8 cellular contexts compared by ENCODE assay signal in the genomic region with DNA sequence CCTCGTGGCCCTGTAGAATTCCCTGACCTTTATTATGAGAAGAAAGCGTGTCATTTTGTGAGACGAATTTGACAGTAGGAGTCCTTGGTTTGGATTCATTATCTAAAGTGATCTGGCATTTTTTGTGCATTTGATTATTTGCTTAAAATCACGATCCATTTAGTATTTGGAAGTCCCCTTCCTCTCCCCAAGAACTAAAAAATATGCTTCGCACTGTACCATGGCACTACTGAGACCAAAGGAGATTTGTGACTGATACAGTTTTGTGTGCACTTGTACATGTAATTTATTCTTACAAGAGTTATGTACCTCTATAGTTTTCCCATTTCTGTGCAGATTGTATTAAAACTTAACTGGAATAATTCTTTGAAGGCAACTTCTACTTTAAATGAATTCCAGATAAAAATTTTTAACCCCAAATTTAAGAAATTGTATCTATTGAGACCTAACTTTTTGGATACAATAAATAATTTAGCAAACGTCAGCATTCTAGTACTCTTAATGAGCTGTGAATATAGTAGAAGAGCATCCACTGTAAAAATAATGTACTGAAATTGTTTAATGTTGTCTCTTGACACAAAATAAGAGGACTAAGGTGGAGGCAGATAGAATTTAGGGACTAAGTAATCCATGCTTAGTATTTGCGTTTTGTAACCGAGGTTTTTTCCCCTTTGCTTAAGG. TPM values are rescaled to one million over a fixed set of nuclear protein-coding genes. Genes with fewer than 3 reads are reported as not detected.
DNase-seq lines count a peak whose midpoint lies in the region; ATAC-seq, FAIRE-seq and TF ChIP-seq lines count a peak whose summit lies in the region.

No MANE protein-coding gene starts in this region.

- peaks cover 45% of the 10 kb centered on the region for H3K4me1 Mint-ChIP-seq in activated T-cell treated with anti-CD3 and anti-CD28 coated beads, Interleukin-2, amount 50 U/mL, for 72 hours (ENCODE audit: low read depth)
- H3K4me1 Mint-ChIP-seq in activated naive CD8-positive, alpha-beta T cell treated with anti-CD3 and anti-CD28 coated beads, Interleukin-2, amount 10 ng/mL, durations not matched to agents 7 days and 5 days = peaks cover 28% of the 10 kb centered on the region

- peak overlapping the region; percentile 87 for H3K9ac ChIP-seq in HepG2 (ENCODE audit: insufficient read depth, low read depth, low read length)

- H3K27ac Mint-ChIP-seq in activated T-cell treated with anti-CD3 and anti-CD28 coated beads, Interleukin-2, amount 50 U/mL, for 72 hours = peak overlapping the region; percentile 97
- H3K27ac Mint-ChIP-seq in activated naive CD8-positive, alpha-beta T cell treated with anti-CD3 and anti-CD28 coated beads, Interleukin-2, amount 10 ng/mL, durations not matched to agents 7 days and 5 days = peak overlapping the region; percentile 89

- peak overlapping the region; percentile 92 to 99 for H3K4me3 Mint-ChIP-seq in activated T-cell treated with anti-CD3 and anti-CD28 coated beads, Interleukin-2, amount 50 U/mL, for 72 hours
- H3K4me3 Mint-ChIP-seq in activated naive CD8-positive, alpha-beta T cell treated with anti-CD3 and anti-CD28 coated beads, Interleukin-2, amount 10 ng/mL, durations not matched to agents 7 days and 5 days = peak overlapping the region; percentile 95

- H3K9me3 Mint-ChIP-seq in activated T-cell treated with anti-CD3 and anti-CD28 coated beads, Interleukin-2, amount 50 U/mL, for 72 hours = no peaks in the 10 kb centered on the region
- H3K9me3 Mint-ChIP-seq in activated naive CD8-positive, alpha-beta T cell treated with anti-CD3 and anti-CD28 coated beads, Interleukin-2, amount 10 ng/mL, durations not matched to agents 7 days and 5 days = no peaks in the 10 kb centered on the region

- no peak for ATAC-seq in activated T-cell treated with anti-CD3 and anti-CD28 coated beads, Interleukin-2, amount 50 U/mL, for 72 hours (replicated peaks in 1 of 2)
- no peak for ATAC-seq in activated naive CD8-positive, alpha-beta T cell treated with anti-CD3 and anti-CD28 coated beads, Interleukin-2, amount 10 ng/mL, durations not matched to agents 7 days and 5 days (ENCODE audit: low read depth)
- ATAC-seq in HepG2 (no peak), GM19395 (IDR thresholded peaks at IDR 0.05; ENCODE audit: unreplicated experiment) (no peak)

- in situ Hi-C loops in HepG2 (cut with HindIII; ENCODE audit: extremely low pct_ligation_motif_present, low pct_unique_long_range_greater_than_20kb) (no loop called here), transverse colon (cut with MboI; ENCODE audit: low pct_ligation_motif_present in 1 of 4, low pct_unique_long_range_greater_than_20kb in 1 of 4, low sequenced_read_pairs in 3 of 4) (no loop called here)

- no peak for TF ChIP-seq RAD21 in HepG2 (CRISPR knock-in tag; IDR thresholded peaks at IDR 0.05)

- CTCF ChIA-PET in HepG2 (lab: Yijun Ruan, JAX; ENCODE audit: low intra/inter-chr PET ratio, low total read pairs) = no interaction called here

- POLR2A ChIA-PET in activated naive CD8-positive, alpha-beta T cell treated with anti-CD3 and anti-CD28 coated beads, Interleukin-2, amount 10 ng/mL, durations not matched to agents 7 days and 5 days (lab: Charles Lee) = no interaction called here
- POLR2A ChIA-PET in HepG2 (lab: Yijun Ruan, JAX) = no interaction called here

- H3K36me3 ChIP-seq in HepG2 (replicated peaks in 1 of 2; ENCODE audit: control insufficient read depth in 1 of 2, insufficient read depth in 2 of 2, low read length in 2 of 2) (peaks cover 0 to 4% of the 10 kb centered on the region in 2 experiments; a peak in 1 of 5 replicates), transverse colon (no peaks in the 10 kb centered on the region)

- H3K27me3 Mint-ChIP-seq in activated T-cell treated with anti-CD3 and anti-CD28 coated beads, Interleukin-2, amount 50 U/mL, for 72 hours (ENCODE audit: low read depth) = no peaks in the 10 kb centered on the region
- H3K27me3 Mint-ChIP-seq in activated naive CD8-positive, alpha-beta T cell treated with anti-CD3 and anti-CD28 coated beads, Interleukin-2, amount 10 ng/mL, durations not matched to agents 7 days and 5 days = peaks cover 8% of the 10 kb centered on the region

- peak overlapping the region; percentile 93 for H3K27ac ChIP-seq in HepG2 (ENCODE audit: extremely low read length, insufficient read depth, low read length)
- peak overlapping the region; percentile 91 to 99 (median 96) for H3K27ac ChIP-seq in transverse colon

- peak overlapping the region; percentile 88 to 95 (median 89) for H3K4me3 ChIP-seq in HepG2 (replicated peaks in 1 of 3; ENCODE audit: insufficient read depth in 1 of 3, low read depth in 2 of 3, low read length in 3 of 3)
- peak overlapping the region; percentile 69 to 96 (median 79) for H3K4me3 ChIP-seq in transverse colon

- peaks cover 0 to 4% of the 10 kb centered on the region in 2 donors for H3K36me3 Mint-ChIP-seq in activated T-cell treated with anti-CD3 and anti-CD28 coated beads, Interleukin-2, amount 50 U/mL, for 72 hours (ENCODE audit: insufficient read depth in 2 of 2)
- peaks cover 10% of the 10 kb centered on the region for H3K36me3 Mint-ChIP-seq in activated naive CD8-positive, alpha-beta T cell treated with anti-CD3 and anti-CD28 coated beads, Interleukin-2, amount 10 ng/mL, durations not matched to agents 7 days and 5 days

- TF ChIP-seq POLR2A in HepG2 (IDR thresholded peaks at IDR 0.05; ENCODE audit: insufficient read depth in 1 of 2, low read depth in 2 of 2, low read length in 2 of 2) = no peak
- TF ChIP-seq POLR2A in transverse colon (IDR thresholded peaks at IDR 0.05) = no peak

- no peak for TF ChIP-seq CTCF in HepG2 (CRISPR knock-in tag; IDR thresholded peaks at IDR 0.05)
- no peak for TF ChIP-seq CTCF in transverse colon (IDR thresholded peaks at IDR 0.05)

- peaks cover 20% of the 10 kb centered on the region for H4K20me1 ChIP-seq in HepG2 (ENCODE audit: insufficient read depth, low read length)

- H3K9me3 ChIP-seq in HepG2 (ENCODE audit: low read length) (no peaks in the 10 kb centered on the region), transverse colon (no peaks in the 10 kb centered on the region)

- H3K4me2 ChIP-seq in HepG2 (ENCODE audit: low read depth, low read length) = peak overlapping the region; percentile 77

- 2% methylated on average over 8 of the region's 8 CpGs for WGBS in HepG2 (ENCODE audit: low lambda C conversion rate)
- 25 to 26% methylated on average over 8 of the region's 8 CpGs for WGBS in transverse colon (ENCODE audit: low coverage in 1 of 2), 2 donors

- DNase-seq in activated T-cell treated with anti-CD3 and anti-CD28 coated beads, Interleukin-2, amount 50 U/mL, for 72 hours = no peak
- DNase-seq in activated T-cell treated with anti-CD3 and anti-CD28 coated beads for 4 hours (no peak), HepG2 (ENCODE audit: low spot score) (no peak), transverse colon (no peak), NCI-H524 treated with DMSO at 0.1 percent for 48 hours (lab: John Stamatoyannopoulos, UW) (no peak)
- no peak for DNase-seq in activated naive CD8-positive, alpha-beta T cell treated with anti-CD3 and anti-CD28 coated beads, Interleukin-2, amount 10 ng/mL, durations not matched to agents 7 days and 5 days
- DNase-seq in activated CD4-positive, CD25-positive, alpha-beta regulatory T cell (lab: John Stamatoyannopoulos, UW) = no peak

- H3K27me3 ChIP-seq in HepG2 (ENCODE audit: control insufficient read depth in 1 of 2, insufficient read depth in 2 of 2, low read length in 2 of 2) (no peaks in the 10 kb centered on the region; a peak in 1 of 5 replicates), transverse colon (no peaks in the 10 kb centered on the region)

- H3K4me1 ChIP-seq in HepG2 (ENCODE audit: insufficient read depth, low read length) (peaks cover 60% of the 10 kb centered on the region), transverse colon (peaks cover 6 to 25% (median 10%) of the 10 kb centered on the region in 4 donors)

- H2AFZ ChIP-seq in HepG2 (ENCODE audit: low read length) = no peak overlapping the region

- no peak for FAIRE-seq in HepG2 (lab: Jason Lieb, UNC)

- TF ChIP-seq EP300 in HepG2 (IDR thresholded peaks at IDR 0.05; ENCODE audit: low read depth in 2 of 2, low read length in 2 of 2) = no peak
- no peak for TF ChIP-seq EP300 in HepG2 (CRISPR knock-in tag; IDR thresholded peaks at IDR 0.05; ENCODE audit: borderline replicate concordance)
- no peak for TF ChIP-seq EP300 in transverse colon (IDR thresholded peaks at IDR 0.05; ENCODE audit: low read depth)

- TSS peak; percentile 48 for BruUV-seq in HepG2 (replicated peaks; lab: Mats Ljungman, UMichigan)

- intact Hi-C loops in HepG2 (cut with micrococcal nuclease; ENCODE audit: unreplicated experiment) (loop anchor here (5.0 kb wide), 3 partner anchors 180 to 545 kb away; no protein-coding TSS in a partner anchor), transverse colon (cut with DNase I; ENCODE audit: low total_unique reads) (no loop called here)

- H3K79me2 ChIP-seq in HepG2 (ENCODE audit: insufficient read depth, low read length) = peaks cover 68% of the 10 kb centered on the region

RNA-seq across cellular contexts. Expression of gene MAP3K1, which starts 2.1 kb away (rescaled TPM):
- 10 to 100 TPM; 21.4 to 21.8 TPM for total RNA-seq in activated T-cell treated with anti-CD3 and anti-CD28 coated beads, Interleukin-2, amount 50 U/mL, for 72 hours
- 10 to 100 TPM; 33.4 to 35.9 TPM for total RNA-seq in activated naive CD8-positive, alpha-beta T cell treated with anti-CD3 and anti-CD28 coated beads, Interleukin-2, amount 10 ng/mL, durations not matched to agents 7 days and 5 days
- 30.3 and 44.1 TPM in 2 replicates for total RNA-seq in HepG2 (2016; rRNA removed; fragmentation: Illumina TruSeq; extraction: Trizol)
- 7.6 and 9.2 TPM in 2 replicates for total RNA-seq in HepG2 (2016; cell fraction: cytosol; rRNA removed; fragmentation: Illumina TruSeq; extraction: Trizol; ENCODE audit: low read depth)
- total RNA-seq in HepG2 (2016; cell fraction: insoluble cytoplasmic fraction; rRNA removed; fragmentation: Illumina TruSeq; extraction: Trizol) = 27.7 and 42.7 TPM in 2 replicates
- 9.3 and 10.6 TPM in 2 replicates for total RNA-seq in HepG2 (2016; cell fraction: membrane; rRNA removed; fragmentation: Illumina TruSeq; extraction: Trizol)
- 31.4 and 33.7 TPM in 2 replicates for total RNA-seq in HepG2 (2016; cell fraction: nucleus; rRNA removed; fragmentation: Illumina TruSeq; extraction: Trizol)
- polyA plus RNA-seq in HepG2 (2011; rRNA removed) = 11.9 and 16.4 TPM in 2 replicates
- 6.5 and 8.4 TPM in 2 replicates for polyA plus RNA-seq in HepG2 (2011; cell fraction: cytosol; rRNA removed)
- polyA plus RNA-seq in HepG2 (2011; cell fraction: nucleus; rRNA removed) = 11.8 and 12.7 TPM in 2 replicates
- 8.4 and 11.6 TPM in 2 replicates for polyA plus RNA-seq in HepG2 (2012)
- 0.38 and 0.71 TPM in 2 replicates for polyA plus RNA-seq in HepG2 (2016; cell fraction: cytosol; fragmentation: Illumina TruSeq; extraction: Trizol; ENCODE audit: low read depth)
- 21.9 and 24.5 TPM in 2 replicates for polyA plus RNA-seq in HepG2 (2016; cell fraction: insoluble cytoplasmic fraction; fragmentation: Illumina TruSeq; extraction: Trizol; ENCODE audit: low read depth)
- polyA plus RNA-seq in HepG2 (2016; cell fraction: membrane; fragmentation: Illumina TruSeq; extraction: Trizol; ENCODE audit: low read depth) = 2.2 and 2.8 TPM in 2 replicates
- 30.6 and 31.1 TPM in 2 replicates for polyA plus RNA-seq in HepG2 (2016; cell fraction: nucleus; fragmentation: Illumina TruSeq; extraction: Trizol; ENCODE audit: insufficient read depth, low read depth)
- 11.5 and 25.2 TPM in 2 replicates for polyA minus RNA-seq in HepG2 (2011; rRNA and poly(A)+ RNA removed; ENCODE audit: low replicate concordance)
- 25.8 and 27.7 TPM in 2 replicates for polyA minus RNA-seq in HepG2 (2011; cell fraction: cytosol; rRNA and poly(A)+ RNA removed)
- polyA minus RNA-seq in HepG2 (2011; cell fraction: nucleus; rRNA and poly(A)+ RNA removed) = 50.3 and 53.1 TPM in 2 replicates
- total RNA-seq in transverse colon = 10 to 100 TPM in 3 of 4 donors, 1 to 10 TPM in 1; 8.6 to 17.3 (median 12.4) TPM
